Comparison of ENCODE assay signal across 16 cellular contexts in genomic region chr6:156887623-156888269, GRCh38.
DNase-seq lines count a peak whose midpoint lies in the region; ATAC-seq and TF ChIP-seq lines count a peak whose summit lies in the region.
"Had no signal": no experiment of that assay in that cellular context is flagged by ENCODE, and none has a peak within 500 bp of the region (broad histone marks: within the 10 kb centered on the region; RNA-seq: fewer than 3 reads in every experiment).

No MANE protein-coding gene starts in this region.

- no peak overlapping the region for H3K9ac ChIP-seq in mesendoderm (ENCODE audit: low read length)

- no peak overlapping the region for H3K4me3 ChIP-seq in mesendoderm (ENCODE audit: low read length)
- H3K4me3 ChIP-seq in esophagus muscularis mucosa, result no peak overlapping the region
- H3K4me3 ChIP-seq: coronary artery, gastroesophageal sphincter had no signal

- TF ChIP-seq EP300 in esophagus muscularis mucosa (IDR thresholded peaks at IDR 0.05), result no peak

- no peak overlapping the region for H3K56ac ChIP-seq in mesendoderm (ENCODE audit: low read length)

- H3K4me3 Mint-ChIP-seq in brain, result peak overlapping the region in 1 of 5 experiments; percentile 50
- H3K4me3 Mint-ChIP-seq in effector memory CD8-positive, alpha-beta T cell, result no peak overlapping the region
- H3K4me3 Mint-ChIP-seq: CD14-positive monocyte, nephron progenitor cell had no signal

- H3K4me1 Mint-ChIP-seq in brain, result peaks cover 83% of the 10 kb centered on the region
- peaks cover 35 to 69% of the 10 kb centered on the region in 2 donors for H3K4me1 Mint-ChIP-seq in effector memory CD8-positive, alpha-beta T cell (ENCODE audit: low read depth in 2 of 2)

- H3K36me3 ChIP-seq in mesendoderm (ENCODE audit: control insufficient read depth, insufficient read depth, low read length), result no peaks in the 10 kb centered on the region
- H3K36me3 ChIP-seq in esophagus muscularis mucosa, result no peaks in the 10 kb centered on the region
- H3K36me3 ChIP-seq: gastroesophageal sphincter had no signal

- TF ChIP-seq CTCF in brain (conservative IDR thresholded peaks at IDR 0.05), result no peak
- TF ChIP-seq CTCF in esophagus muscularis mucosa (IDR thresholded peaks at IDR 0.05), result no peak

- no peaks in the 10 kb centered on the region for H3K27me3 Mint-ChIP-seq in brain
- H3K27me3 Mint-ChIP-seq in effector memory CD8-positive, alpha-beta T cell, result no peaks in the 10 kb centered on the region

- H3K9me3 Mint-ChIP-seq in brain, result no peaks in the 10 kb centered on the region
- H3K9me3 Mint-ChIP-seq in effector memory CD8-positive, alpha-beta T cell, result no peaks in the 10 kb centered on the region
- H3K9me3 Mint-ChIP-seq: CD14-positive monocyte, nephron progenitor cell had no signal

- no peak overlapping the region for H3K23ac ChIP-seq in mesendoderm (ENCODE audit: low read length)

- no peaks in the 10 kb centered on the region for H3K9me3 ChIP-seq in esophagus muscularis mucosa
- H3K9me3 ChIP-seq: gastroesophageal sphincter had no signal

- intact Hi-C loops in Right ventricle myocardium inferior (cut with DNase I) (loop anchor here (5.0 kb wide), 3 partner anchors 45 to 135 kb away; no protein-coding TSS in a partner anchor), cardiac septum (cut with DNase I) (loop anchor here (5.0 kb wide), 2 partner anchors 40 to 65 kb away; no protein-coding TSS in a partner anchor), esophagus muscularis mucosa (cut with DNase I) (no loop called here)

- H3K79me2 ChIP-seq in mesendoderm (ENCODE audit: control insufficient read depth, insufficient read depth, low read length), result peaks cover 40% of the 10 kb centered on the region

- H2BK5ac ChIP-seq in mesendoderm (ENCODE audit: low read length), result no peak overlapping the region

- peak; percentile 16 for ATAC-seq in Right ventricle myocardium inferior
- ATAC-seq in effector memory CD8-positive, alpha-beta T cell (replicated peaks), result no peak
- ATAC-seq: gastroesophageal sphincter had no signal

- peak overlapping the region in 4 of 5 experiments; percentile 6 to 54 (median 27) for H3K27ac Mint-ChIP-seq in brain
- H3K27ac Mint-ChIP-seq in effector memory CD8-positive, alpha-beta T cell, result no peak overlapping the region

- H3K27ac ChIP-seq in mesendoderm (ENCODE audit: low read depth, low read length) (no peak overlapping the region), esophagus muscularis mucosa (replicated peaks in 1 of 4) (no peak overlapping the region)
- H3K27ac ChIP-seq: coronary artery, gastroesophageal sphincter had no signal

- peaks cover 11% of the 10 kb centered on the region for H3K79me1 ChIP-seq in mesendoderm (ENCODE audit: low read length)

- peak overlapping the region; percentile 28 for H4K8ac ChIP-seq in mesendoderm (ENCODE audit: low read depth, low read length)

- WGBS in mesendoderm (ENCODE audit: extremely low coverage, insufficient coverage, low lambda C conversion rate), result no CpG with 5 or more reads among the region's 6 CpGs
- 88% methylated on average over 6 of the region's 6 CpGs for WGBS in esophagus muscularis mucosa

- no peaks in the 10 kb centered on the region for H3K36me3 Mint-ChIP-seq in brain
- H3K36me3 Mint-ChIP-seq in effector memory CD8-positive, alpha-beta T cell (ENCODE audit: insufficient read depth), result peaks cover 8% of the 10 kb centered on the region

- TF ChIP-seq POLR2A in esophagus muscularis mucosa (IDR thresholded peaks at IDR 0.05; ENCODE audit: low read depth), result no peak

- H3K18ac ChIP-seq in mesendoderm (ENCODE audit: low read length), result no peak overlapping the region

- H3K4ac ChIP-seq in mesendoderm (ENCODE audit: low read depth, low read length), result no peak overlapping the region

- H2BK15ac ChIP-seq in mesendoderm (replicated peaks; ENCODE audit: low read depth), result no peak overlapping the region

- H3K4me2 ChIP-seq in mesendoderm (ENCODE audit: low read length), result no peak overlapping the region

- no peak overlapping the region for H2AK5ac ChIP-seq in mesendoderm (ENCODE audit: low read length)

- H3K27me3 ChIP-seq in mesendoderm (ENCODE audit: insufficient read depth, low read length, poor library complexity), result no peaks in the 10 kb centered on the region
- no peaks in the 10 kb centered on the region for H3K27me3 ChIP-seq in esophagus muscularis mucosa
- H3K27me3 ChIP-seq: gastroesophageal sphincter had no signal

- no peak overlapping the region for H4K5ac ChIP-seq in mesendoderm (ENCODE audit: low read length)

- H2BK120ac ChIP-seq in mesendoderm (ENCODE audit: low read depth, low read length), result no peak overlapping the region

- DNase-seq in Right ventricle myocardium inferior (ENCODE audit: missing footprints) (no peak), cardiac septum (ENCODE audit: low spot score) (no peak), mesendoderm (no peak), esophagus muscularis mucosa (ENCODE audit: extremely low spot score) (no peak), EL (no peak), NCI-H510A (lab: John Stamatoyannopoulos, UW) (no peak)
- no peak for DNase-seq in effector memory CD8-positive, alpha-beta T cell
- DNase-seq: ACHN; activated naive CD4-positive, alpha-beta T cell; NCI-H146; NCI-H345; nephron progenitor cell had no signal

- H3K4me1 ChIP-seq in mesendoderm (ENCODE audit: control insufficient read depth, low read depth, low read length) (no peaks in the 10 kb centered on the region), esophagus muscularis mucosa (peaks cover 51 to 68% (median 64%) of the 10 kb centered on the region in 4 donors)

Comparison
In these comparisons a context has a peak if more than half of its experiments do, and no peak if none do; other contexts are left out.
1. H3K27ac Mint-ChIP-seq: peak in brain (4 of 5); none in effector memory CD8-positive, alpha-beta T cell (0 of 2).